ENCODE assay signal across 18 cellular contexts in the genomic region with DNA sequence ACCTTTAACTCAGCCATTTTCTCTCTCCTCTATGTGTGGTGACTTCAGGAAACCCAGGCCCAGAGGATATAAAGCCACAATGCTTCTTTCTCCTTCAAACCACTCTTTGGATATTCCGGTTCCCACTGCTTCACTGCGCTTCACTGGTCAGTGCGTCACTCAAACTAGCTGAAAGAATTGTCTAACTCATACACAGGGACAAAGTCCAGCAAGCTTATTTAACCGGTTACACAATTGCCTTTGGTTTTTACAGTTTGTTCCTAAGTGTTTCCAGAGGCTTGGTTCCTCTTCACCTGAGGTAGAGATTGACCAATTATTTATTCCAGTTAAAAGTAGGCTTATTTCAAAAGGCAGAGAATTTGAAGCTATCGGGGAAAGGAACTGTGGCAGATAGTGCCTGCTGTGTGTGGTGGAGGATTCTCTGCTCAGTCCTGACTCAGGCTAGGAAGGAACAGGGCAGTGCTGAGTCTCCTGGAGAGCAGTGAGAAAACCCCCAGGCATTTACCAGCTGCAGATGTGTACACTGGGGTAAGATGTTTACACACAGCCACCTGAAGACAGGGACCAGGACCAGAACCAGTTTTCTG. TPM values are rescaled to one million over a fixed set of nuclear protein-coding genes. Genes with fewer than 3 reads are reported as not detected.
DNase-seq lines count a peak whose midpoint lies in the region; ATAC-seq, FAIRE-seq and TF ChIP-seq lines count a peak whose summit lies in the region.
"Had no signal": no experiment of that assay in that cellular context is flagged by ENCODE, and none has a peak within 500 bp of the region (broad histone marks: within the 10 kb centered on the region; RNA-seq: fewer than 3 reads in every experiment).

A gene with protein sequence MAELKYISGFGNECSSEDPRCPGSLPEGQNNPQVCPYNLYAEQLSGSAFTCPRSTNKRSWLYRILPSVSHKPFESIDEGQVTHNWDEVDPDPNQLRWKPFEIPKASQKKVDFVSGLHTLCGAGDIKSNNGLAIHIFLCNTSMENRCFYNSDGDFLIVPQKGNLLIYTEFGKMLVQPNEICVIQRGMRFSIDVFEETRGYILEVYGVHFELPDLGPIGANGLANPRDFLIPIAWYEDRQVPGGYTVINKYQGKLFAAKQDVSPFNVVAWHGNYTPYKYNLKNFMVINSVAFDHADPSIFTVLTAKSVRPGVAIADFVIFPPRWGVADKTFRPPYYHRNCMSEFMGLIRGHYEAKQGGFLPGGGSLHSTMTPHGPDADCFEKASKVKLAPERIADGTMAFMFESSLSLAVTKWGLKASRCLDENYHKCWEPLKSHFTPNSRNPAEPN (minus strand): TSS at position 145 of the 587 bp plus-strand sequence. CDS start 128 bp downstream, at position 17.

- in situ Hi-C loops in transverse colon (cut with MboI; ENCODE audit: low pct_ligation_motif_present in 1 of 4, low pct_unique_long_range_greater_than_20kb in 1 of 4, low sequenced_read_pairs in 3 of 4): no loop called here

- CTCF ChIA-PET in activated naive CD4-positive, alpha-beta T cell treated with anti-CD3 and anti-CD28 coated beads for 36 hours (lab: Charles Lee): interaction anchor here (1.2 kb wide), 1 partner anchor 113 kb away, joined by 5 read pairs; no protein-coding TSS in a partner anchor

- TF ChIP-seq CTCF in bronchial epithelial cell (IDR thresholded peaks at IDR 0.05; ENCODE audit: insufficient read depth, low read length, severe bottlenecking) (no peak), right lobe of liver (IDR thresholded peaks at IDR 0.05) (no peak), transverse colon (IDR thresholded peaks at IDR 0.05) (no peak), uterus (IDR thresholded peaks at IDR 0.05) (no peak)

- no peak within 1 kb of the TSS for H3K4me3 ChIP-seq in bronchial epithelial cell (ENCODE audit: low read depth, low read length)
- H3K4me3 ChIP-seq in right lobe of liver: peak within 1 kb of the TSS; percentile 45 to 73 (median 54)
- H3K4me3 ChIP-seq in transverse colon: peak within 1 kb of the TSS in 3 of 4 donors; percentile 18 to 25 (median 22)
- H3K4me3 ChIP-seq in uterus: no peak within 1 kb of the TSS
- H3K4me3 ChIP-seq: right atrium auricular region, SK-N-MC had no signal

- peaks cover 6% of the 10 kb centered on the region for H3K4me1 Mint-ChIP-seq in activated naive CD4-positive, alpha-beta T cell treated with anti-CD3 and anti-CD28 coated beads for 36 hours (ENCODE audit: low read depth)

- peaks cover 4% of the 10 kb centered on the region for H3K9me3 Mint-ChIP-seq in activated naive CD4-positive, alpha-beta T cell treated with anti-CD3 and anti-CD28 coated beads for 36 hours
- H3K9me3 Mint-ChIP-seq: memory B cell had no signal

- intact Hi-C loops in right lobe of liver (cut with DNase I): no loop called here
- intact Hi-C loops in transverse colon (cut with DNase I; ENCODE audit: low total_unique reads): no loop called here
- intact Hi-C loops in uterus (cut with DNase I; ENCODE audit: low total_unique reads): no loop called here
- intact Hi-C loops in activated naive CD4-positive, alpha-beta T cell treated with anti-CD3 and anti-CD28 coated beads for 36 hours (cut with micrococcal nuclease): no loop called here

- H3K4me1 ChIP-seq in right lobe of liver (peaks cover 0 to 25% (median 7%) of the 10 kb centered on the region in 4 donors), transverse colon (peaks cover 0 to 31% (median 26%) of the 10 kb centered on the region in 4 donors), uterus (no peaks in the 10 kb centered on the region)

- H3K9me3 ChIP-seq in right lobe of liver: no peaks in the 10 kb centered on the region
- H3K9me3 ChIP-seq in transverse colon: no peaks in the 10 kb centered on the region
- no peaks in the 10 kb centered on the region for H3K9me3 ChIP-seq in uterus
- H3K9me3 ChIP-seq: right atrium auricular region had no signal

- TF ChIP-seq EP300 in transverse colon (IDR thresholded peaks at IDR 0.05; ENCODE audit: low read depth): no peak

- H3K4me3 Mint-ChIP-seq in activated naive CD4-positive, alpha-beta T cell treated with anti-CD3 and anti-CD28 coated beads for 36 hours: no peak within 1 kb of the TSS
- H3K4me3 Mint-ChIP-seq: activated T-cell treated with anti-CD3 and anti-CD28 coated beads, Interleukin-2, amount 50 U/mL, for 4 hours; CD8-positive, alpha-beta memory T cell; memory B cell had no signal

- DNase-seq in HuH-7 (ENCODE audit: low spot score): peak; percentile 60
- peak; percentile 23 for DNase-seq in bronchial epithelial cell (ENCODE audit: low read depth)
- peak in 2 of 3 donors; percentile 29 to 66 for DNase-seq in right lobe of liver
- DNase-seq in transverse colon: peak; percentile 70
- DNase-seq in activated CD4-positive, alpha-beta T cell treated with anti-CD3 and anti-CD28 coated beads, Interleukin-2, amount 50 U/mL, for 48 hours: no peak
- DNase-seq in uterus: no peak
- no peak for DNase-seq in activated naive CD4-positive, alpha-beta T cell treated with anti-CD3 and anti-CD28 coated beads for 36 hours
- DNase-seq: activated CD4-positive, alpha-beta T cell treated with anti-CD3 and anti-CD28 coated beads for 1 hour; activated T-cell treated with anti-CD3 and anti-CD28 coated beads, Interleukin-2, amount 50 U/mL, for 4 hours; CD8-positive, alpha-beta memory T cell; NCI-H1436 treated with DMSO at 0.1 percent for 48 hours; NCI-H524 treated with DMSO at 0.1 percent for 48 hours; substantia nigra had no signal

- no peaks in the 10 kb centered on the region for H3K27me3 Mint-ChIP-seq in activated naive CD4-positive, alpha-beta T cell treated with anti-CD3 and anti-CD28 coated beads for 36 hours (ENCODE audit: low read depth)
- H3K27me3 Mint-ChIP-seq: memory B cell had no signal

- peaks cover 4% of the 10 kb centered on the region for H3K36me3 Mint-ChIP-seq in activated naive CD4-positive, alpha-beta T cell treated with anti-CD3 and anti-CD28 coated beads for 36 hours (ENCODE audit: low read depth)
- H3K36me3 Mint-ChIP-seq: memory B cell had no signal

- H3K36me3 ChIP-seq in bronchial epithelial cell (ENCODE audit: control insufficient read depth, insufficient read depth, low read length): no peaks in the 10 kb centered on the region
- peaks cover 0 to under 1% (median 0%) of the 10 kb centered on the region in 4 donors for H3K36me3 ChIP-seq in right lobe of liver
- no peaks in the 10 kb centered on the region for H3K36me3 ChIP-seq in transverse colon
- no peaks in the 10 kb centered on the region for H3K36me3 ChIP-seq in uterus
- H3K36me3 ChIP-seq: right atrium auricular region had no signal

- H3K27me3 ChIP-seq in bronchial epithelial cell (ENCODE audit: control insufficient read depth, insufficient read depth, low read length): no peaks in the 10 kb centered on the region
- H3K27me3 ChIP-seq in right lobe of liver: no peaks in the 10 kb centered on the region
- no peaks in the 10 kb centered on the region for H3K27me3 ChIP-seq in transverse colon
- no peaks in the 10 kb centered on the region for H3K27me3 ChIP-seq in uterus
- H3K27me3 ChIP-seq: right atrium auricular region had no signal

- no peak for FAIRE-seq in bronchial epithelial cell (lab: Jason Lieb, UNC)
- FAIRE-seq: astrocyte had no signal

- WGBS in right lobe of liver (ENCODE audit: insufficient coverage, low coverage, low lambda C conversion rate, missing lambda C conversion rate): 33% methylated on average over 5 of the region's 5 CpGs
- 57 to 59% methylated on average over 4 to 5 of the region's 5 CpGs for WGBS in transverse colon (ENCODE audit: low coverage in 1 of 2), 2 donors

- ATAC-seq in right lobe of liver (peak; percentile 60 to 79 (median 74)), GM18909 (IDR thresholded peaks at IDR 0.05; ENCODE audit: poor library complexity, unreplicated experiment) (no peak)
- ATAC-seq: activated T-cell treated with anti-CD3 and anti-CD28 coated beads, Interleukin-2, amount 50 U/mL, for 4 hours had no signal

- H3K27ac Mint-ChIP-seq in activated naive CD4-positive, alpha-beta T cell treated with anti-CD3 and anti-CD28 coated beads for 36 hours: no peak within 1 kb of the TSS
- H3K27ac Mint-ChIP-seq: memory B cell had no signal

- TF ChIP-seq POLR2A in right lobe of liver (IDR thresholded peaks at IDR 0.05) (peak; percentile 94), transverse colon (IDR thresholded peaks at IDR 0.05) (peak; percentile 74), uterus (IDR thresholded peaks at IDR 0.05) (no peak)

- H3K27ac ChIP-seq in right lobe of liver: peak within 1 kb of the TSS; percentile 91 to 99 (median 95)
- peak within 1 kb of the TSS; percentile 78 to 88 (median 84) for H3K27ac ChIP-seq in transverse colon
- no peak within 1 kb of the TSS for H3K27ac ChIP-seq in uterus
- H3K27ac ChIP-seq: right atrium auricular region, SK-N-MC had no signal

RNA-seq across cellular contexts. Expression of the gene that starts here (rescaled TPM):
- total RNA-seq in bronchial epithelial cell: under 0.01 and 0.38 TPM in 2 replicates
- 100 to 1,000 TPM; 117 to 610 (median 341) TPM for total RNA-seq in right lobe of liver
- 10 to 100 TPM; 20.9 to 87.7 (median 73.2) TPM for total RNA-seq in transverse colon
- total RNA-seq in uterus: 1 to 10 TPM in 2 of 4 donors, under 1 TPM in 1, not detected in 1; 0.98 to 7.4 (median 6.4) TPM
- total RNA-seq in activated naive CD4-positive, alpha-beta T cell treated with anti-CD3 and anti-CD28 coated beads for 36 hours: not detected

Comparison
In these comparisons a context has a peak if more than half of its experiments do, and no peak if none do; other contexts are left out.
1. Peak in DNase-seq in bronchial epithelial cell; RNA of the gene not detected or under 1 TPM.
2. DNase-seq: peak in HuH-7 (single experiment), right lobe of liver (2 of 3) and transverse colon (single experiment); none in activated CD4-positive, alpha-beta T cell treated with anti-CD3 and anti-CD28 coated beads, Interleukin-2, amount 50 U/mL, for 48 hours (0 of 2), uterus (0 of 2) and activated naive CD4-positive, alpha-beta T cell treated with anti-CD3 and anti-CD28 coated beads for 36 hours (single experiment).
3. H3K4me3 ChIP-seq: peak in right lobe of liver (3 of 3) and transverse colon (3 of 4); none in bronchial epithelial cell (single experiment) and uterus (0 of 2).
4. H3K27ac ChIP-seq: peak in right lobe of liver (3 of 3) and transverse colon (4 of 4); none in uterus (0 of 2).
5. POLR2A ChIP-seq: peak in right lobe of liver (single experiment) and transverse colon (single experiment); none in uterus (0 of 2).